ENCODE assay signal across 2 cellular contexts in the genomic region with DNA sequence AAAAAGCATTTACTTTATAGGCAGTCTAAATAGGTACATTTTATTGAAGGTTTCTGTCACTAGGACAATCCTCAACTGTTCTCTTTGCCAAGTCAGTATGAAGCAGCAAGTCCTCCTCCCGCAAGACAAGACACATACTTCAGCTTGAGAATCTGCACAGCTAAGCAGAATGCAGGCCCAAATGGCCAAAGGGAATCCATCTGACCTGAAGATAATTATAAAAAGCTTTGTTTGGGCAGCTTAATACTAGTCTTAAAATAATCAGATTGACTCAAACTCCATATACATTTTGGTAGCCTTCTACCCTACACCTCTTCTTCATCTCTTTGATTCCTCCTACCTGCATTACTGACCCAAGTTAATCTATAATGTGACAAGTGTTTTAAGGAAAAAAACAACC.
TF ChIP-seq lines count a peak whose summit lies in the region.

No MANE protein-coding gene starts in this region.

TF ChIP-seq in SK-N-SH, 30 proteins besides CTCF, POLR2A, EP300 and RAD21 (continued from another document):
- TF ChIP-seq RXRA (IDR thresholded peaks at IDR 0.05; ENCODE audit: borderline replicate concordance, low read depth), result no peak
- no peak for TF ChIP-seq FOXM1 (IDR thresholded peaks at IDR 0.05; ENCODE audit: low read depth)
- TF ChIP-seq, protein P1, sequence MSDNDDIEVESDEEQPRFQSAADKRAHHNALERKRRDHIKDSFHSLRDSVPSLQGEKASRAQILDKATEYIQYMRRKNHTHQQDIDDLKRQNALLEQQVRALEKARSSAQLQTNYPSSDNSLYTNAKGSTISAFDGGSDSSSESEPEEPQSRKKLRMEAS (IDR thresholded peaks at IDR 0.05; ENCODE audit: low read depth), result no peak
- TF ChIP-seq GABPA (IDR thresholded peaks at IDR 0.05; ENCODE audit: low read depth), result no peak
- TF ChIP-seq, protein P2, sequence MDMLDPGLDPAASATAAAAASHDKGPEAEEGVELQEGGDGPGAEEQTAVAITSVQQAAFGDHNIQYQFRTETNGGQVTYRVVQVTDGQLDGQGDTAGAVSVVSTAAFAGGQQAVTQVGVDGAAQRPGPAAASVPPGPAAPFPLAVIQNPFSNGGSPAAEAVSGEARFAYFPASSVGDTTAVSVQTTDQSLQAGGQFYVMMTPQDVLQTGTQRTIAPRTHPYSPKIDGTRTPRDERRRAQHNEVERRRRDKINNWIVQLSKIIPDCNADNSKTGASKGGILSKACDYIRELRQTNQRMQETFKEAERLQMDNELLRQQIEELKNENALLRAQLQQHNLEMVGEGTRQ (IDR thresholded peaks at IDR 0.05; ENCODE audit: borderline replicate concordance, low read depth, low read length), result no peak
- TF ChIP-seq, protein P3, sequence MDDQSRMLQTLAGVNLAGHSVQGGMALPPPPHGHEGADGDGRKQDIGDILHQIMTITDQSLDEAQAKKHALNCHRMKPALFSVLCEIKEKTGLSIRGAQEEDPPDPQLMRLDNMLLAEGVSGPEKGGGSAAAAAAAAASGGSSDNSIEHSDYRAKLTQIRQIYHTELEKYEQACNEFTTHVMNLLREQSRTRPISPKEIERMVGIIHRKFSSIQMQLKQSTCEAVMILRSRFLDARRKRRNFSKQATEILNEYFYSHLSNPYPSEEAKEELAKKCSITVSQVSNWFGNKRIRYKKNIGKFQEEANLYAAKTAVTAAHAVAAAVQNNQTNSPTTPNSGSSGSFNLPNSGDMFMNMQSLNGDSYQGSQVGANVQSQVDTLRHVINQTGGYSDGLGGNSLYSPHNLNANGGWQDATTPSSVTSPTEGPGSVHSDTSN (IDR thresholded peaks at IDR 0.05), result no peak
- TF ChIP-seq GATA2 (CRISPR knock-in tag; IDR thresholded peaks at IDR 0.05), result no peak
- TF ChIP-seq TAF1 (IDR thresholded peaks at IDR 0.05; ENCODE audit: borderline replicate concordance, low read depth, low read length), result no peak
- TF ChIP-seq SMC3 (IDR thresholded peaks at IDR 0.05; ENCODE audit: low read depth, low read length), result no peak
- TF ChIP-seq, protein P4, sequence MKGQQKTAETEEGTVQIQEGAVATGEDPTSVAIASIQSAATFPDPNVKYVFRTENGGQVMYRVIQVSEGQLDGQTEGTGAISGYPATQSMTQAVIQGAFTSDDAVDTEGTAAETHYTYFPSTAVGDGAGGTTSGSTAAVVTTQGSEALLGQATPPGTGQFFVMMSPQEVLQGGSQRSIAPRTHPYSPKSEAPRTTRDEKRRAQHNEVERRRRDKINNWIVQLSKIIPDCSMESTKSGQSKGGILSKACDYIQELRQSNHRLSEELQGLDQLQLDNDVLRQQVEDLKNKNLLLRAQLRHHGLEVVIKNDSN (IDR thresholded peaks at IDR 0.05; ENCODE audit: borderline replicate concordance, low read depth), result no peak
- TF ChIP-seq EZH2phosphoT487 (IDR thresholded peaks at IDR 0.05; ENCODE audit: borderline replicate concordance, low read depth), result no peak
- no peak for TF ChIP-seq FOSL2 (IDR thresholded peaks at IDR 0.05; ENCODE audit: borderline replicate concordance, low read depth)
- no peak for TF ChIP-seq JUND (IDR thresholded peaks at IDR 0.05)
- no peak for TF ChIP-seq FOXJ3 (CRISPR knock-in tag; IDR thresholded peaks at IDR 0.05)
- TF ChIP-seq POLR2AphosphoS5 (IDR thresholded peaks at IDR 0.05; ENCODE audit: low read depth, low read length), result no peak
- no peak for TF ChIP-seq CHD2 (IDR thresholded peaks at IDR 0.05; ENCODE audit: low read length, partially characterized antibody)
- no peak for TF ChIP-seq RCOR1 (IDR thresholded peaks at IDR 0.05; ENCODE audit: low read length)

TF ChIP-seq in SK-N-SH treated with all-trans-retinoic acid at 6 μM for 48 hours, 23 proteins besides CTCF, POLR2A, EP300 and RAD21 (continued from another document):
- TF ChIP-seq PPARA (CRISPR knock-in tag; IDR thresholded peaks at IDR 0.05; ENCODE audit: borderline replicate concordance) (no peak), BACH2 (CRISPR knock-in tag; IDR thresholded peaks at IDR 0.05; ENCODE audit: borderline replicate concordance) (no peak), ZFP30 (CRISPR knock-in tag; IDR thresholded peaks at IDR 0.05) (no peak), CSDC2 (CRISPR knock-in tag; IDR thresholded peaks at IDR 0.05) (no peak), ARNTL (CRISPR knock-in tag; IDR thresholded peaks at IDR 0.05; ENCODE audit: borderline replicate concordance, low read depth) (no peak), ESRRG (CRISPR knock-in tag; IDR thresholded peaks at IDR 0.05) (no peak), TCF4 (CRISPR knock-in tag; IDR thresholded peaks at IDR 0.05; ENCODE audit: borderline replicate concordance) (no peak), RARB (CRISPR knock-in tag; IDR thresholded peaks at IDR 0.05) (no peak), OSR1 (CRISPR knock-in tag; IDR thresholded peaks at IDR 0.05) (no peak), ZNF70 (CRISPR knock-in tag; IDR thresholded peaks at IDR 0.05) (no peak), ZNF8 (CRISPR knock-in tag; IDR thresholded peaks at IDR 0.05) (no peak), TOX (CRISPR knock-in tag; IDR thresholded peaks at IDR 0.05; ENCODE audit: borderline replicate concordance) (no peak)
- TF ChIP-seq, protein P5, sequence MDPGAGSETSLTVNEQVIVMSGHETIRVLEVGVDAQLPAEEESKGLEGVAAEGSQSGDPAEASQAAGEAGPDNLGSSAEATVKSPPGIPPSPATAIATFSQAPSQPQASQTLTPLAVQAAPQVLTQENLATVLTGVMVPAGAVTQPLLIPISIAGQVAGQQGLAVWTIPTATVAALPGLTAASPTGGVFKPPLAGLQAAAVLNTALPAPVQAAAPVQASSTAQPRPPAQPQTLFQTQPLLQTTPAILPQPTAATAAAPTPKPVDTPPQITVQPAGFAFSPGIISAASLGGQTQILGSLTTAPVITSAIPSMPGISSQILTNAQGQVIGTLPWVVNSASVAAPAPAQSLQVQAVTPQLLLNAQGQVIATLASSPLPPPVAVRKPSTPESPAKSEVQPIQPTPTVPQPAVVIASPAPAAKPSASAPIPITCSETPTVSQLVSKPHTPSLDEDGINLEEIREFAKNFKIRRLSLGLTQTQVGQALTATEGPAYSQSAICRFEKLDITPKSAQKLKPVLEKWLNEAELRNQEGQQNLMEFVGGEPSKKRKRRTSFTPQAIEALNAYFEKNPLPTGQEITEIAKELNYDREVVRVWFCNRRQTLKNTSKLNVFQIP (CRISPR knock-in tag; IDR thresholded peaks at IDR 0.05; ENCODE audit: borderline replicate concordance, low read depth), result no peak
- TF ChIP-seq, protein P6, sequence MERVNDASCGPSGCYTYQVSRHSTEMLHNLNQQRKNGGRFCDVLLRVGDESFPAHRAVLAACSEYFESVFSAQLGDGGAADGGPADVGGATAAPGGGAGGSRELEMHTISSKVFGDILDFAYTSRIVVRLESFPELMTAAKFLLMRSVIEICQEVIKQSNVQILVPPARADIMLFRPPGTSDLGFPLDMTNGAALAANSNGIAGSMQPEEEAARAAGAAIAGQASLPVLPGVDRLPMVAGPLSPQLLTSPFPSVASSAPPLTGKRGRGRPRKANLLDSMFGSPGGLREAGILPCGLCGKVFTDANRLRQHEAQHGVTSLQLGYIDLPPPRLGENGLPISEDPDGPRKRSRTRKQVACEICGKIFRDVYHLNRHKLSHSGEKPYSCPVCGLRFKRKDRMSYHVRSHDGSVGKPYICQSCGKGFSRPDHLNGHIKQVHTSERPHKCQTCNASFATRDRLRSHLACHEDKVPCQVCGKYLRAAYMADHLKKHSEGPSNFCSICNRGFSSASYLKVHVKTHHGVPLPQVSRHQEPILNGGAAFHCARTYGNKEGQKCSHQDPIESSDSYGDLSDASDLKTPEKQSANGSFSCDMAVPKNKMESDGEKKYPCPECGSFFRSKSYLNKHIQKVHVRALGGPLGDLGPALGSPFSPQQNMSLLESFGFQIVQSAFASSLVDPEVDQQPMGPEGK (CRISPR knock-in tag; IDR thresholded peaks at IDR 0.05; ENCODE audit: borderline replicate concordance), result no peak
- TF ChIP-seq, protein P7, sequence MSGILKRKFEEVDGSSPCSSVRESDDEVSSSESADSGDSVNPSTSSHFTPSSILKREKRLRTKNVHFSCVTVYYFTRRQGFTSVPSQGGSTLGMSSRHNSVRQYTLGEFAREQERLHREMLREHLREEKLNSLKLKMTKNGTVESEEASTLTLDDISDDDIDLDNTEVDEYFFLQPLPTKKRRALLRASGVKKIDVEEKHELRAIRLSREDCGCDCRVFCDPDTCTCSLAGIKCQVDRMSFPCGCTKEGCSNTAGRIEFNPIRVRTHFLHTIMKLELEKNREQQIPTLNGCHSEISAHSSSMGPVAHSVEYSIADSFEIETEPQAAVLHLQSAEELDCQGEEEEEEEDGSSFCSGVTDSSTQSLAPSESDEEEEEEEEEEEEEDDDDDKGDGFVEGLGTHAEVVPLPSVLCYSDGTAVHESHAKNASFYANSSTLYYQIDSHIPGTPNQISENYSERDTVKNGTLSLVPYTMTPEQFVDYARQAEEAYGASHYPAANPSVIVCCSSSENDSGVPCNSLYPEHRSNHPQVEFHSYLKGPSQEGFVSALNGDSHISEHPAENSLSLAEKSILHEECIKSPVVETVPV (CRISPR knock-in tag; IDR thresholded peaks at IDR 0.05), result no peak
